Comparison of ENCODE assay signal across 19 cellular contexts in genomic region chr16:88968589-88969280, GRCh38. TPM values are rescaled to one million over a fixed set of nuclear protein-coding genes. Genes with fewer than 3 reads are reported as not detected.
DNase-seq lines count a peak whose midpoint lies in the region; ATAC-seq lines count a peak whose summit lies in the region.
"Had no signal": no experiment of that assay in that cellular context is flagged by ENCODE, and none has a peak within 500 bp of the region (broad histone marks: within the 10 kb centered on the region; RNA-seq: fewer than 3 reads in every experiment).

No MANE protein-coding gene starts in this region.

- H3K14ac ChIP-seq in trophoblast cell (ENCODE audit: low read length), result no peak overlapping the region

- no peak overlapping the region for H3K18ac ChIP-seq in trophoblast cell (ENCODE audit: low read length)

- H3K36me3 ChIP-seq in BLaER1 (peaks cover 49% of the 10 kb centered on the region), trophoblast cell (ENCODE audit: control insufficient read depth in 1 of 2, insufficient read depth in 2 of 2, low read length in 2 of 2) (no peaks in the 10 kb centered on the region)
- H3K36me3 ChIP-seq: vagina had no signal

- no peak overlapping the region for H2AK5ac ChIP-seq in trophoblast cell (ENCODE audit: low read length)

- peak; percentile 3 for ATAC-seq in GM18517 (IDR thresholded peaks at IDR 0.05; ENCODE audit: unreplicated experiment)
- peak; percentile 2 for ATAC-seq in HG03280 (IDR thresholded peaks at IDR 0.05; ENCODE audit: unreplicated experiment)
- ATAC-seq in T-helper 17 cell, result no peak
- ATAC-seq in GM18868 (IDR thresholded peaks at IDR 0.05; ENCODE audit: unreplicated experiment), result no peak
- ATAC-seq: SK-N-SH treated with all-trans-retinoic acid at 6 μM for 48 hours had no signal

- H3K27ac ChIP-seq in BLaER1 (peak overlapping the region; percentile 95), trophoblast cell (ENCODE audit: low read depth, low read length) (no peak overlapping the region)
- H3K27ac ChIP-seq: HL-60, vagina had no signal

- peaks cover 10% of the 10 kb centered on the region for H3K4me1 Mint-ChIP-seq in T-helper 17 cell

- H3K27me3 Mint-ChIP-seq in T-helper 17 cell, result peaks cover 53% of the 10 kb centered on the region

- H3K4ac ChIP-seq in trophoblast cell (ENCODE audit: low read depth, low read length), result no peak overlapping the region

- H4K8ac ChIP-seq in trophoblast cell (ENCODE audit: low read depth, low read length), result no peak overlapping the region

- H4K12ac ChIP-seq in trophoblast cell (ENCODE audit: low read depth, low read length), result no peak overlapping the region

- WGBS in trophoblast cell (ENCODE audit: extremely low coverage, insufficient coverage, insufficient read length), result no CpG with 5 or more reads among the region's 31 CpGs

- no peak overlapping the region for H2BK5ac ChIP-seq in trophoblast cell (ENCODE audit: low read depth, low read length, poor library complexity)

- H3K27ac Mint-ChIP-seq in T-helper 17 cell, result no peak overlapping the region
- H3K27ac Mint-ChIP-seq: nephron had no signal

- H3K4me3 ChIP-seq in BLaER1 (peak overlapping the region; percentile 60), trophoblast cell (ENCODE audit: low read depth, low read length) (no peak overlapping the region)
- H3K4me3 ChIP-seq: lung, vagina had no signal

- no peaks in the 10 kb centered on the region for H3K27me3 ChIP-seq in BLaER1
- no peaks in the 10 kb centered on the region for H3K27me3 ChIP-seq in trophoblast cell (ENCODE audit: insufficient read depth, low read length)
- H3K27me3 ChIP-seq: vagina had no signal

- peak overlapping the region; percentile 78 for H3K4me3 Mint-ChIP-seq in T-helper 17 cell
- H3K4me3 Mint-ChIP-seq: nephron had no signal

- no peak overlapping the region for H2BK12ac ChIP-seq in trophoblast cell (ENCODE audit: low read length)

- H2BK120ac ChIP-seq in trophoblast cell (ENCODE audit: insufficient read depth, low read length, poor library complexity), result no peak overlapping the region

- H4K20me1 ChIP-seq in BLaER1, result peaks cover 84% of the 10 kb centered on the region

- no peak overlapping the region for H2AFZ ChIP-seq in trophoblast cell (ENCODE audit: insufficient read depth, low read length, poor library complexity)

- H3K9me3 ChIP-seq in BLaER1, result no peaks in the 10 kb centered on the region
- no peaks in the 10 kb centered on the region for H3K9me3 ChIP-seq in T-helper 17 cell (ENCODE audit: control insufficient read depth, low read length, poor library complexity, severe bottlenecking)
- H3K9me3 ChIP-seq in trophoblast cell (ENCODE audit: insufficient read depth, low read depth, low read length), result peaks cover 2% of the 10 kb centered on the region
- H3K9me3 ChIP-seq: vagina had no signal

- no peak overlapping the region for H3K23ac ChIP-seq in trophoblast cell (ENCODE audit: low read length)

- no peaks in the 10 kb centered on the region for H3K79me1 ChIP-seq in trophoblast cell (ENCODE audit: low read length)

- DNase-seq in T-helper 17 cell, result no peak
- DNase-seq in GM19240 (ENCODE audit: insufficient read length, low spot score), result no peak
- DNase-seq in NCI-H526 (lab: John Stamatoyannopoulos, UW), result no peak
- no peak for DNase-seq in trophoblast cell
- DNase-seq: activated effector memory CD4-positive, alpha-beta T cell treated with Interleukin-2 at 50 U/mL for 16 hours; EL; foreskin fibroblast; HCEC 1CT; NCI-H446 had no signal

- H3K36me3 Mint-ChIP-seq in T-helper 17 cell (ENCODE audit: low read depth), result peaks cover 5% of the 10 kb centered on the region

- H3K4me1 ChIP-seq in BLaER1, result peaks cover 97% of the 10 kb centered on the region
- no peaks in the 10 kb centered on the region for H3K4me1 ChIP-seq in trophoblast cell (ENCODE audit: control insufficient read depth in 1 of 2, insufficient read depth in 2 of 2, low read length in 2 of 2)

- no peaks in the 10 kb centered on the region for H3K79me2 ChIP-seq in trophoblast cell (ENCODE audit: control insufficient read depth, insufficient read depth, low read length, poor library complexity)

- H3K4me2 ChIP-seq in BLaER1, result peak overlapping the region; percentile 98
- H3K4me2 ChIP-seq in trophoblast cell (ENCODE audit: low read length), result no peak overlapping the region

- H3K9ac ChIP-seq in BLaER1, result peak overlapping the region; percentile 78
- no peak overlapping the region for H3K9ac ChIP-seq in trophoblast cell (ENCODE audit: low read length)

- no peak overlapping the region for H4K91ac ChIP-seq in trophoblast cell (ENCODE audit: low read depth, low read length)

RNA-seq across cellular contexts. Expression of gene CBFA2T3, which starts 8.3 kb away (rescaled TPM):
- total RNA-seq in T-helper 17 cell, result 1 to 10 TPM; 3.2 to 4.4 TPM
- polyA plus RNA-seq in trophoblast cell (2013), result 1.7 and 2.2 TPM in 2 replicates
- total RNA-seq: activated CD8-positive, alpha-beta memory T cell treated with anti-CD3 and anti-CD28 coated beads for 36 hours had no signal

Comparison
In these comparisons a context has a peak if more than half of its experiments do, and no peak if none do; other contexts are left out.
1. ATAC-seq: peak in GM18517 (single experiment) and HG03280 (single experiment); none in T-helper 17 cell (single experiment) and GM18868 (single experiment).